14 cellular contexts compared by ENCODE assay signal in genomic region chr11:43988040-43988793, GRCh38. TPM values are rescaled to one million over a fixed set of nuclear protein-coding genes. Genes with fewer than 3 reads are reported as not detected.
DNase-seq lines count a peak whose midpoint lies in the region; TF ChIP-seq lines count a peak whose summit lies in the region.
"Had no signal": no experiment of that assay in that cellular context is flagged by ENCODE, and none has a peak within 500 bp of the region (broad histone marks: within the 10 kb centered on the region; RNA-seq: fewer than 3 reads in every experiment).

No MANE protein-coding gene starts in this region.

- in situ Hi-C loops in HAP-1 (cut with MboI; ENCODE audit: low sequenced_read_pairs) = no loop called here

- BruUV-seq in OCI-LY7 (replicated peaks; lab: Mats Ljungman, UMichigan) = no TSS peak

- TF ChIP-seq CTCF in AG09309 (IDR thresholded peaks at IDR 0.05; ENCODE audit: control insufficient read depth, insufficient read depth, low read depth, low read length, missing control alignments) (peak; percentile 56), OCI-LY7 (conservative IDR thresholded peaks at IDR 0.05; ENCODE audit: low read length) (peak; percentile 45; the same call in 1 of the 2 replicates), fibroblast of mammary gland (conservative IDR thresholded peaks at IDR 0.05; ENCODE audit: control insufficient read depth, insufficient read depth, low read depth, low read length) (peak; percentile 51), osteocyte (IDR thresholded peaks at IDR 0.05) (no peak)

- H3K4me3 ChIP-seq in AG09309 (ENCODE audit: control insufficient read depth, low read depth, low read length) (no peak overlapping the region), OCI-LY7 (ENCODE audit: low read depth, low read length, poor library complexity, severe bottlenecking) (no peak overlapping the region), fibroblast of mammary gland (ENCODE audit: control insufficient read depth, low read depth, low read length) (no peak overlapping the region), HAP-1 (no peak overlapping the region)
- H3K4me3 ChIP-seq: GM12878, mucosa of descending colon had no signal

- H3K27ac ChIP-seq in OCI-LY7 (ENCODE audit: low read depth, low read length, poor library complexity, severe bottlenecking) = no peak overlapping the region

- H2AFZ ChIP-seq in OCI-LY7 (ENCODE audit: low read length) = no peak overlapping the region

- no peak overlapping the region for H3K4me3 Mint-ChIP-seq in osteocyte (ENCODE audit: unreplicated experiment)
- H3K4me3 Mint-ChIP-seq: B cell had no signal

- H3K4me2 ChIP-seq in OCI-LY7 (ENCODE audit: low read length) = no peak overlapping the region

- POLR2A ChIA-PET in OCI-LY7 (lab: Charles Lee) = interaction anchor here (0.5 to 0.7 kb wide), 3 partner anchors 14 to 273 kb away, joined by 3 to 6 read pairs (median 3); no protein-coding TSS in a partner anchor

- H3K36me3 ChIP-seq in OCI-LY7 (ENCODE audit: insufficient read depth, low read length) (no peaks in the 10 kb centered on the region), HAP-1 (replicated peaks) (no peaks in the 10 kb centered on the region)

- no peaks in the 10 kb centered on the region for H3K79me2 ChIP-seq in OCI-LY7 (ENCODE audit: insufficient read depth, low read depth, low read length)

- peak overlapping the region; percentile 43 for H3K27ac Mint-ChIP-seq in osteocyte (ENCODE audit: unreplicated experiment)
- H3K27ac Mint-ChIP-seq: B cell had no signal

- H4K20me1 ChIP-seq in OCI-LY7 (ENCODE audit: insufficient read depth, low read length) = no peaks in the 10 kb centered on the region

- H3K9me3 Mint-ChIP-seq in osteocyte (ENCODE audit: unreplicated experiment) = no peaks in the 10 kb centered on the region

- DNase-seq in AG09309 (ENCODE audit: low read depth) = no peak
- no peak for DNase-seq in OCI-LY7 (ENCODE audit: low spot score)
- peak; percentile 80 for DNase-seq in fibroblast of mammary gland (ENCODE audit: low read depth)
- no peak for DNase-seq in osteocyte (ENCODE audit: extremely low spot score, unreplicated experiment)
- DNase-seq in activated CD4-positive, alpha-beta T cell treated with anti-CD3 and anti-CD28 coated beads, Interleukin-2, amount 50 U/mL, for 48 hours = no peak
- DNase-seq in stimulated activated CD4-positive, alpha-beta T cell treated with anti-CD3 and anti-CD28 coated beads, Interleukin-2, amount 100 ng/mL, for 24 hours = no peak
- DNase-seq in NCI-H187 treated with DMSO at 0.1 percent for 48 hours (lab: John Stamatoyannopoulos, UW) = no peak
- no peak for DNase-seq in HAP-1 (ENCODE audit: low spot score in 2 of 2)
- DNase-seq: activated T-cell treated with anti-CD3 and anti-CD28 coated beads for 4 hours, NCI-H2107 had no signal

- no peaks in the 10 kb centered on the region for H3K9me2 ChIP-seq in OCI-LY7 (ENCODE audit: insufficient read depth, low read length)

- no peaks in the 10 kb centered on the region for H3K4me1 ChIP-seq in OCI-LY7 (ENCODE audit: insufficient read depth, low read length, poor library complexity, severe bottlenecking)
- no peaks in the 10 kb centered on the region for H3K4me1 ChIP-seq in HAP-1

- H3K27me3 Mint-ChIP-seq in osteocyte (ENCODE audit: unreplicated experiment) = peaks cover 31% of the 10 kb centered on the region

- intact Hi-C loops in OCI-LY7 (cut with micrococcal nuclease; ENCODE audit: unreplicated experiment) = no loop called here

- no peaks in the 10 kb centered on the region for H3K36me3 Mint-ChIP-seq in osteocyte (ENCODE audit: unreplicated experiment)

- CTCF ChIA-PET in OCI-LY7 (lab: Charles Lee; ENCODE audit: unreplicated experiment) = interaction anchor here (0.5 kb wide), 1 partner anchor 1784 kb away, joined by 3 read pairs; no protein-coding TSS in a partner anchor

- peaks cover 28% of the 10 kb centered on the region for H3K27me3 ChIP-seq in HAP-1 (ENCODE audit: low read depth)

- H3K9me3 ChIP-seq in OCI-LY7 (ENCODE audit: low read length) (no peaks in the 10 kb centered on the region), HAP-1 (no peaks in the 10 kb centered on the region)
- H3K9me3 ChIP-seq: mucosa of descending colon had no signal

- peaks cover 26% of the 10 kb centered on the region for H3K4me1 Mint-ChIP-seq in osteocyte (ENCODE audit: unreplicated experiment)

RNA-seq across cellular contexts. Expression of gene C11orf96, which starts 45.8 kb away (rescaled TPM):
- not detected in 2 replicates for total RNA-seq in OCI-LY7 (2014; rRNA removed; shearing (Covaris generic))
- total RNA-seq in OCI-LY7 (2022) (not detected in 2 replicates), osteocyte (1.1 and 1.2 TPM in 2 replicates)

RNA-seq across cellular contexts. Expression of gene ACCSL, which starts 59.6 kb away (rescaled TPM):
- not detected in 2 replicates for total RNA-seq in OCI-LY7 (2014; rRNA removed; shearing (Covaris generic))
- total RNA-seq in OCI-LY7 (2022) (not detected in 2 replicates), osteocyte (not detected in 2 replicates)
- total RNA-seq: B cell; GM12878; mucosa of descending colon; T-helper 1 cell treated with Interleukin-12 subunit alpha and Interleukin-12 subunit beta and Interleukin-4 antibody, amounts not matched to agents 30 ng/mL and 1 ng/mL, for 36 hours had no signal
